15 cellular contexts compared by ENCODE assay signal in genomic region chr15:67193223-67194009, GRCh38.
DNase-seq lines count a peak whose midpoint lies in the region; ATAC-seq and TF ChIP-seq lines count a peak whose summit lies in the region.
"Had no signal": no experiment of that assay in that cellular context is flagged by ENCODE, and none has a peak within 500 bp of the region (broad histone marks: within the 10 kb centered on the region; RNA-seq: fewer than 3 reads in every experiment).

No MANE protein-coding gene starts in this region.

- no peaks in the 10 kb centered on the region for H3K36me3 ChIP-seq in prostate gland

- H3K27me3 Mint-ChIP-seq in IgD-negative memory B cell, result no peaks in the 10 kb centered on the region

- intact Hi-C loops in prostate gland (cut with DNase I), result loop anchor here (10.0 kb wide), 1 partner anchor 309 kb away; no protein-coding TSS in a partner anchor

- H3K4me1 Mint-ChIP-seq in IgD-negative memory B cell, result peaks cover 5 to 14% (median 11%) of the 10 kb centered on the region in 3 donors

- no peaks in the 10 kb centered on the region for H3K9me3 Mint-ChIP-seq in IgD-negative memory B cell
- H3K9me3 Mint-ChIP-seq: CD14-positive monocyte had no signal

- ATAC-seq in GM18517 (IDR thresholded peaks at IDR 0.05; ENCODE audit: unreplicated experiment), result no peak

- DNase-seq in fibroblast of peridontal ligament (ENCODE audit: extremely low read depth) (peak; percentile 42), prostate gland (ENCODE audit: low spot score) (peak; percentile 68), AML-193 (lab: John Stamatoyannopoulos, UW) (no peak), GF-D8 (lab: John Stamatoyannopoulos, UW) (no peak)
- no peak for DNase-seq in activated CD8-positive, alpha-beta memory T cell treated with anti-CD3 and anti-CD28 coated beads, Interleukin-2, amount 50 U/mL, for 4 hours
- DNase-seq: activated gamma-delta T cell treated with Interleukin-2 at 50 U/mL for 16 hours, H7, NCI-H345, RPMI8226, spleen, WERI-Rb-1 had no signal

- no peak overlapping the region for H3K4me3 Mint-ChIP-seq in IgD-negative memory B cell
- H3K4me3 Mint-ChIP-seq: CD14-positive monocyte had no signal

- peak overlapping the region in 2 of 3 donors; percentile 63 to 74 for H3K27ac Mint-ChIP-seq in IgD-negative memory B cell

- no peaks in the 10 kb centered on the region for H3K9me3 ChIP-seq in prostate gland
- H3K9me3 ChIP-seq: spleen had no signal

- no peak overlapping the region for H3K4me3 ChIP-seq in prostate gland
- H3K4me3 ChIP-seq: spleen had no signal

- H3K27ac ChIP-seq in C4-2B (peak overlapping the region; percentile 38), prostate gland (peak overlapping the region; percentile 52)
- H3K27ac ChIP-seq: spleen, WERI-Rb-1 had no signal

- H3K4me1 ChIP-seq in prostate gland (replicated peaks), result peaks cover 2% of the 10 kb centered on the region

- no peak for TF ChIP-seq CTCF in C4-2B (conservative IDR thresholded peaks at IDR 0.05)
- TF ChIP-seq CTCF in prostate gland (IDR thresholded peaks at IDR 0.05), result no peak

- H3K36me3 Mint-ChIP-seq in IgD-negative memory B cell, result peaks cover 7% of the 10 kb centered on the region

- 43% methylated on average over 13 of the region's 13 CpGs for WGBS in prostate gland

- no peaks in the 10 kb centered on the region for H3K27me3 ChIP-seq in prostate gland (replicated peaks; ENCODE audit: insufficient read depth)
- H3K27me3 ChIP-seq: spleen had no signal

- no peak for TF ChIP-seq POLR2A in prostate gland (IDR thresholded peaks at IDR 0.05)

Comparison
In these comparisons a context has a peak if more than half of its experiments do, and no peak if none do; other contexts are left out.
1. DNase-seq: peak in fibroblast of peridontal ligament (single experiment) and prostate gland (single experiment); none in AML-193 (0 of 2), activated CD8-positive, alpha-beta memory T cell treated with anti-CD3 and anti-CD28 coated beads, Interleukin-2, amount 50 U/mL, for 4 hours (single experiment) and GF-D8 (single experiment).